9 cellular contexts compared by ENCODE assay signal in genomic region chr19:382578-382977, GRCh38. TPM values are rescaled to one million over a fixed set of nuclear protein-coding genes. Genes with fewer than 3 reads are reported as not detected.
DNase-seq lines count a peak whose midpoint lies in the region; FAIRE-seq and TF ChIP-seq lines count a peak whose summit lies in the region.
"Not testable (repeated sequence)": the region's sequence is repeated elsewhere in the genome, so short reads cannot be mapped to it uniquely, and the experiment has no call there.
"Had no signal": no experiment of that assay in that cellular context is flagged by ENCODE, and none has a peak within 500 bp of the region (broad histone marks: within the 10 kb centered on the region; RNA-seq: fewer than 3 reads in every experiment).

No MANE protein-coding gene starts in this region.

- H4K8ac ChIP-seq in mesenchymal stem cell (ENCODE audit: low read length): not testable (repeated sequence)

- H3K9me2 ChIP-seq in SU-DHL-6 (replicated peaks; ENCODE audit: insufficient read depth, low read length): not testable (repeated sequence)

- not testable (repeated sequence) for H3K27ac ChIP-seq in HEK293 (ENCODE audit: extremely low read depth, low read depth, low read length); SU-DHL-6 (ENCODE audit: low read depth, low read length); mesenchymal stem cell (ENCODE audit: low read length, poor library complexity, severe bottlenecking)

- CTCF ChIA-PET in HEK293 (lab: Yijun Ruan, JAX): interaction anchor here (1.1 to 2.4 kb wide), 2 partner anchors 124 to 128 kb away, joined by 3 to 9 read pairs; no protein-coding TSS in a partner anchor

- not testable (repeated sequence) for H3K36me3 ChIP-seq in HEK293 (ENCODE audit: control insufficient read depth in 2 of 2, insufficient read depth in 1 of 2, low read length in 2 of 2); SU-DHL-6 (ENCODE audit: low read length); bronchial epithelial cell (ENCODE audit: control insufficient read depth, insufficient read depth, low read length); mesenchymal stem cell (ENCODE audit: control insufficient read depth in 1 of 2, insufficient read depth in 2 of 2, low read depth in 1 of 2, low read length in 2 of 2)

- TF ChIP-seq CTCF in HEK293 (tag by site-specific recombination; IDR thresholded peaks at IDR 0.05); SU-DHL-6 (IDR thresholded peaks at IDR 0.05; ENCODE audit: insufficient read depth, low read length, poor library complexity, severe bottlenecking); bronchial epithelial cell (IDR thresholded peaks at IDR 0.05; ENCODE audit: insufficient read depth, low read length, severe bottlenecking): not testable (repeated sequence)

- FAIRE-seq in bronchial epithelial cell (lab: Jason Lieb, UNC): not testable (repeated sequence)

- not testable (repeated sequence) for H2BK5ac ChIP-seq in mesenchymal stem cell (ENCODE audit: low read depth, low read length, poor library complexity, severe bottlenecking)

- DNase-seq in DMS79 (lab: John Stamatoyannopoulos, UW): peak; percentile 19
- DNase-seq in NCI-H2171 treated with DMSO at 0.1 percent for 48 hours (lab: John Stamatoyannopoulos, UW): peak; percentile 83
- peak; percentile 20 for DNase-seq in activated T-cell treated with anti-CD3 and anti-CD28 coated beads for 4 hours
- DNase-seq in bronchial epithelial cell (ENCODE audit: low read depth): peak; percentile 88
- DNase-seq in mesenchymal stem cell: peak; percentile 43
- DNase-seq in stimulated activated naive CD4-positive, alpha-beta T cell treated with Interleukin-2 at 50 U/mL for 16 hours (lab: John Stamatoyannopoulos, UW): peak; percentile 47

- not testable (repeated sequence) for H2AFZ ChIP-seq in SU-DHL-6 (ENCODE audit: low read depth, low read length, severe bottlenecking); mesenchymal stem cell (ENCODE audit: low read depth, low read length)

- not testable (repeated sequence) for H3K18ac ChIP-seq in mesenchymal stem cell (ENCODE audit: low read depth in 1 of 2, low read length in 2 of 2)

- not testable (repeated sequence) for H4K91ac ChIP-seq in mesenchymal stem cell (ENCODE audit: low read length)

- H3K14ac ChIP-seq in mesenchymal stem cell (ENCODE audit: low read length in 2 of 2): not testable (repeated sequence)

- H2BK12ac ChIP-seq in mesenchymal stem cell (ENCODE audit: low read length in 2 of 2): not testable (repeated sequence)

- peak overlapping the region; percentile 23 for H3K4me2 ChIP-seq in SU-DHL-6 (ENCODE audit: low read depth, low read length, poor library complexity, severe bottlenecking)
- not testable (repeated sequence) for H3K4me2 ChIP-seq in mesenchymal stem cell (ENCODE audit: low read length, poor library complexity, severe bottlenecking)

- H3K23ac ChIP-seq in mesenchymal stem cell (ENCODE audit: low read length in 2 of 2): not testable (repeated sequence)

- not testable (repeated sequence) for H3K4me1 ChIP-seq in HEK293 (ENCODE audit: control insufficient read depth, insufficient read depth, low read length)
- peaks cover 12% of the 10 kb centered on the region for H3K4me1 ChIP-seq in mesenchymal stem cell (ENCODE audit: control insufficient read depth, insufficient read depth, low read depth, low read length)

- not testable (repeated sequence) for H3F3A ChIP-seq in SU-DHL-6 (ENCODE audit: insufficient read depth)

- POLR2A ChIA-PET in HEK293 (lab: Yijun Ruan, JAX): interaction anchor here (0.5 kb wide), 1 partner anchor 36 kb away, joined by 4 read pairs; no protein-coding TSS in a partner anchor

- H3K4ac ChIP-seq in mesenchymal stem cell (ENCODE audit: low read depth in 1 of 2, low read length in 2 of 2): not testable (repeated sequence)

- not testable (repeated sequence) for H3K9ac ChIP-seq in SU-DHL-6 (ENCODE audit: low read length)
- H3K9ac ChIP-seq in mesenchymal stem cell (ENCODE audit: low read length): peak overlapping the region; percentile 33

- H2AK5ac ChIP-seq in mesenchymal stem cell (ENCODE audit: low read length, severe bottlenecking): peak overlapping the region; percentile 15

- H4K20me1 ChIP-seq in SU-DHL-6 (ENCODE audit: low read depth, low read length): not testable (repeated sequence)

- not testable (repeated sequence) for H3K27me3 ChIP-seq in SU-DHL-6 (ENCODE audit: low read length); bronchial epithelial cell (ENCODE audit: control insufficient read depth, insufficient read depth, low read length)
- H3K27me3 ChIP-seq in mesenchymal stem cell (ENCODE audit: control insufficient read depth in 1 of 2, insufficient read depth in 1 of 2, low read length in 2 of 2): peaks cover 11 to 34% of the 10 kb centered on the region in 2 experiments

- H3K79me2 ChIP-seq in SU-DHL-6 (ENCODE audit: insufficient read depth, low read length): not testable (repeated sequence)

- H3K79me1 ChIP-seq in mesenchymal stem cell (replicated peaks; ENCODE audit: low read length, poor library complexity, severe bottlenecking): not testable (repeated sequence)

- 60% methylated on average over 7 of the region's 9 CpGs for WGBS in mesenchymal stem cell

- not testable (repeated sequence) for H3K9me3 ChIP-seq in HEK293 (ENCODE audit: control insufficient read depth, insufficient read depth, low read depth, low read length); SU-DHL-6 (ENCODE audit: insufficient read depth, low read length); mesenchymal stem cell (ENCODE audit: control insufficient read depth, low read length)

- H2BK15ac ChIP-seq in mesenchymal stem cell (ENCODE audit: low read depth, poor library complexity, severe bottlenecking): not testable (repeated sequence)

- not testable (repeated sequence) for H3K4me3 ChIP-seq in HEK293 (ENCODE audit: low read depth, low read length); bronchial epithelial cell (ENCODE audit: low read depth, low read length); mesenchymal stem cell (ENCODE audit: insufficient read depth in 1 of 2, low read depth in 1 of 2, low read length in 2 of 2)
- H3K4me3 ChIP-seq in SU-DHL-6 (ENCODE audit: insufficient read depth, low read length, poor library complexity, severe bottlenecking): peak overlapping the region; percentile 8

- H2BK120ac ChIP-seq in mesenchymal stem cell (ENCODE audit: low read depth, low read length): not testable (repeated sequence)

TF ChIP-seq in HEK293, 187 proteins besides CTCF, POLR2A, EP300 and RAD21:
- peak; percentile 83 for TF ChIP-seq SP7 (tag by site-specific recombination; IDR thresholded peaks at IDR 0.05)
TF ChIP-seq in HEK293: peak in this region for 1; not testable (repeated sequence) for 186.

RNA-seq across cellular contexts. Expression of gene C2CD4C, which starts 26.4 kb away (rescaled TPM):
- total RNA-seq in bronchial epithelial cell: 0.26 TPM in 2 replicates
- polyA plus RNA-seq in mesenchymal stem cell (2013, experiment 1 of 2): 0.35 TPM
- 0.37 TPM for polyA plus RNA-seq in mesenchymal stem cell (2013, experiment 2 of 2)
- total RNA-seq: naive thymus-derived CD8-positive, alpha-beta T cell had no signal
- polyA plus RNA-seq: naive thymus-derived CD8-positive, alpha-beta T cell had no signal

RNA-seq across cellular contexts. Expression of gene MIER2, which starts 38.0 kb away (rescaled TPM):
- total RNA-seq in bronchial epithelial cell: 19.0 and 19.6 TPM in 2 replicates
- polyA plus RNA-seq in mesenchymal stem cell (2013, experiment 1 of 2): 32.6 TPM
- polyA plus RNA-seq in mesenchymal stem cell (2013, experiment 2 of 2): 31.7 TPM

Comparison
In these comparisons a context has a peak if more than half of its experiments do, and no peak if none do; other contexts are left out.
1. DNase-seq: peak in every context shown above with its lines; median percentile 88 in bronchial epithelial cell; 83 in NCI-H2171 treated with DMSO at 0.1 percent for 48 hours; 47 in stimulated activated naive CD4-positive, alpha-beta T cell treated with Interleukin-2 at 50 U/mL for 16 hours; 43 in mesenchymal stem cell; 20 in activated T-cell treated with anti-CD3 and anti-CD28 coated beads for 4 hours; 19 in DMS79.